10 cellular contexts compared by ENCODE assay signal in genomic region chr2:112253261-112253807, GRCh38. TPM values are rescaled to one million over a fixed set of nuclear protein-coding genes. Genes with fewer than 3 reads are reported as not detected.
DNase-seq lines count a peak whose midpoint lies in the region; ATAC-seq, FAIRE-seq and TF ChIP-seq lines count a peak whose summit lies in the region.
"Had no signal": no experiment of that assay in that cellular context is flagged by ENCODE, and none has a peak within 500 bp of the region (broad histone marks: within the 10 kb centered on the region; RNA-seq: fewer than 3 reads in every experiment).

No MANE protein-coding gene starts in this region.

- H3K36me3 ChIP-seq in psoas muscle (ENCODE audit: insufficient read depth in 1 of 2, low read depth in 1 of 2): peaks cover 0 to 17% of the 10 kb centered on the region in 2 donors

- H3K27me3 Mint-ChIP-seq in activated naive CD4-positive, alpha-beta T cell treated with anti-CD3 and anti-CD28 coated beads, Interleukin-2, amount 10 ng/mL, durations not matched to agents 7 days and 5 days: no peaks in the 10 kb centered on the region

- ATAC-seq in psoas muscle: no peak

- no peaks in the 10 kb centered on the region for H3K9me3 ChIP-seq in psoas muscle
- H3K9me3 ChIP-seq: neutrophil had no signal

- no peak for DNase-seq in activated naive CD4-positive, alpha-beta T cell treated with anti-CD3 and anti-CD28 coated beads, Interleukin-2, amount 10 ng/mL, durations not matched to agents 7 days and 5 days
- no peak for DNase-seq in activated naive CD4-positive, alpha-beta T cell treated with Interleukin-2 at 50 U/mL for 16 hours
- DNase-seq in MV-4-11 (lab: John Stamatoyannopoulos, UW) (peak; percentile 54), astrocyte of the spinal cord (ENCODE audit: low read depth, low spot score) (peak; percentile 15), psoas muscle (no peak), iPS-NIHi11 (ENCODE audit: low spot score) (no peak), urothelium cell line (ENCODE audit: low spot score) (no peak), HPDE6-E6E7 (ENCODE audit: extremely low spot score) (no peak)
- DNase-seq: stimulated activated CD4-positive, alpha-beta T cell treated with anti-CD3 and anti-CD28 coated beads, Interleukin-2, amount 100 ng/mL, for 24 hours had no signal

- in situ Hi-C loops in astrocyte of the spinal cord (cut with HindIII; ENCODE audit: low sequenced_read_pairs): no loop called here

- peaks cover 14% of the 10 kb centered on the region for H3K36me3 Mint-ChIP-seq in activated naive CD4-positive, alpha-beta T cell treated with anti-CD3 and anti-CD28 coated beads, Interleukin-2, amount 10 ng/mL, durations not matched to agents 7 days and 5 days

- intact Hi-C loops in psoas muscle (cut with DNase I): loop anchor here (2.0 to 10.0 kb wide), 4 partner anchors 181 to 369 kb away; partner anchors contain the start of genes ANAPC1 (in 1 of the 2), CHCHD5 (in 1 of the 2) and RGPD8 (in 1 of the 2)

- H3K4me1 Mint-ChIP-seq in activated naive CD4-positive, alpha-beta T cell treated with anti-CD3 and anti-CD28 coated beads, Interleukin-2, amount 10 ng/mL, durations not matched to agents 7 days and 5 days: peaks cover 25% of the 10 kb centered on the region

- H3K27ac Mint-ChIP-seq in activated naive CD4-positive, alpha-beta T cell treated with anti-CD3 and anti-CD28 coated beads, Interleukin-2, amount 10 ng/mL, durations not matched to agents 7 days and 5 days: peak overlapping the region; percentile 20

- H3K4me3 Mint-ChIP-seq in activated naive CD4-positive, alpha-beta T cell treated with anti-CD3 and anti-CD28 coated beads, Interleukin-2, amount 10 ng/mL, durations not matched to agents 7 days and 5 days: peak overlapping the region; percentile 21

- H3K4me3 ChIP-seq in astrocyte of the spinal cord (ENCODE audit: low read depth, low read length): no peak overlapping the region
- peak overlapping the region; percentile 95 for H3K4me3 ChIP-seq in psoas muscle

- no peak overlapping the region for H3K27ac ChIP-seq in psoas muscle

- CTCF ChIA-PET in activated naive CD4-positive, alpha-beta T cell treated with anti-CD3 and anti-CD28 coated beads, Interleukin-2, amount 10 ng/mL, durations not matched to agents 7 days and 5 days (lab: Charles Lee): interaction anchor here (1.2 kb wide), 1 partner anchor 71 kb away, joined by 4 read pairs; no protein-coding TSS in a partner anchor

- no peak for TF ChIP-seq CTCF in astrocyte of the spinal cord (IDR thresholded peaks at IDR 0.05; ENCODE audit: low read depth, low read length)
- TF ChIP-seq CTCF in psoas muscle (IDR thresholded peaks at IDR 0.05): no peak

- peaks cover 7% of the 10 kb centered on the region for H3K4me1 ChIP-seq in psoas muscle

- no peak for FAIRE-seq in urothelium cell line (lab: Jason Lieb, UNC)

- 85 to 92% (median 91%) methylated on average over 5 of the region's 5 CpGs for WGBS in psoas muscle, 3 donors

- H3K27me3 ChIP-seq in psoas muscle (ENCODE audit: insufficient read depth in 3 of 3, low read length in 2 of 3): no peaks in the 10 kb centered on the region
- H3K27me3 ChIP-seq: neutrophil had no signal

- no peaks in the 10 kb centered on the region for H3K9me3 Mint-ChIP-seq in activated naive CD4-positive, alpha-beta T cell treated with anti-CD3 and anti-CD28 coated beads, Interleukin-2, amount 10 ng/mL, durations not matched to agents 7 days and 5 days

RNA-seq across cellular contexts. Expression of gene ZC3H8, which starts 1.5 kb away (rescaled TPM):
- total RNA-seq in psoas muscle: 10 to 100 TPM; 11.1 to 22.5 (median 15.5) TPM
- 10 to 100 TPM in 1 of 3 donors, 1 to 10 TPM in 2; 8.3 to 17.6 (median 9.3) TPM for polyA plus RNA-seq in psoas muscle

RNA-seq across cellular contexts. Expression of gene ZC3H6, which starts 22.1 kb away (rescaled TPM):
- 10 to 100 TPM; 11.2 to 14.6 (median 13.1) TPM for total RNA-seq in psoas muscle
- 1 to 10 TPM in 2 of 3 donors, under 1 TPM in 1; 0.81 to 2.5 (median 1.2) TPM for polyA plus RNA-seq in psoas muscle

Comparison
In these comparisons a context has a peak if more than half of its experiments do, and no peak if none do; other contexts are left out.
1. DNase-seq: peak in MV-4-11 (single experiment) and astrocyte of the spinal cord (single experiment); none in activated naive CD4-positive, alpha-beta T cell treated with anti-CD3 and anti-CD28 coated beads, Interleukin-2, amount 10 ng/mL, durations not matched to agents 7 days and 5 days (single experiment), activated naive CD4-positive, alpha-beta T cell treated with Interleukin-2 at 50 U/mL for 16 hours (single experiment), psoas muscle (0 of 2), iPS-NIHi11 (single experiment), urothelium cell line (single experiment) and HPDE6-E6E7 (single experiment).